Comparison of ENCODE assay signal across 8 cellular contexts in the genomic region with DNA sequence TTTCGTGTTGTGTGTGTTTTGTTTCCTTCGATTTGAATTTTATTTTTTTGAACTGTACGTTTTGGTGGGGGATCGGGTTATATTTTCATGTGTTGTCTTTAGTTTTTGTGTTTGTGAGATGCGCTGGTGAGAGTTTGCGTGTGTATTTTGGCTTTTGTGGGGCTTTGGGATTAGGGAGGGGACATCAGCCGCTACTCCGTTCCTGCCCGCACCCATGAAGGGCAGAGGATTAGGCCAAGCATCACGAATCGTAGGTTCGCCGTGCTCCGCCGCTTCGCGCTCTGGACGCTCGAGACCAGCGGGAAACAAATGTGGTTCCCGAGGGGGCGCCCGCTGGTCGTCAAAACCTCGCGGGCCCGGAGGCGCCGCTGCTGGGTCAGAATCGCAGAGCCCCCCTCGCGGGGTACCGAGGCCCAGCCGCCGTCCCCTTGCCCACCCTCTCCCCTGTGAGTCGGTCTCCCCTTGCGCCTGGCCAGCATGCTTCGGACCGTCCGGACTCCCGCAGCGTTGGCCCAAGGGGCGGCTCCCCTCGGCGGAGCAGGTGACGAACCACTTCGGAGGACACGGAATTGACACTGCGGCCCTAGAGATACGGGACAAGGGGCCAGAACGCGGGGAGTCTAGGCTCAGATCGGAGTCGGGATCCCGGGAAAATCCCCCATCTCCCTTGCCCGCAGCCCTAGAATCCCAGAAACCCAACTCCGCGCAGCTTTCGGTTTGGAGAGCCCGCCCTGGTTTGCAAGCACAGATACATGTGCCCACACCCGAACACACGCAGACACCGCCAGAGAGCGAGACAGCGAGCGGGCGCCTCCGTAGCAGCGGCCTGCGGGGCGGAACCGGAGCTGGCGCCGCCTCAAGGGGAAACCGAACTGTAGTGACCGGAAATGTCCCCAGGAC. TPM values are rescaled to one million over a fixed set of nuclear protein-coding genes. Genes with fewer than 3 reads are reported as not detected.
A peak's percentile ranks its signal among the peaks of the same experiment; 100 is the strongest.
DNase-seq lines count a peak whose midpoint lies in the region; ATAC-seq and TF ChIP-seq lines count a peak whose summit lies in the region.

No MANE protein-coding gene starts in this region.

- peaks cover 48% of the 10 kb centered on the region for H3K36me3 Mint-ChIP-seq in activated B cell treated with CpG ODN at 0.5 μM for 24 hours (ENCODE audit: low read depth)
- peaks cover 2 to 18% (median 5%) of the 10 kb centered on the region in 3 donors for H3K36me3 Mint-ChIP-seq in naive thymus-derived CD8-positive, alpha-beta T cell

- POLR2A ChIA-PET in activated B cell treated with CpG ODN at 0.5 μM for 24 hours (lab: Charles Lee): interaction anchor here (0.6 to 6.6 kb wide), 49 partner anchors 9 to 429 kb away, joined by 3 to 175 read pairs (median 6); a partner anchor contains a TSS
- POLR2A ChIA-PET in naive thymus-derived CD8-positive, alpha-beta T cell (lab: Charles Lee): interaction anchor here (0.9 to 2.5 kb wide), 4 partner anchors 8 to 163 kb away, joined by 3 to 6 read pairs (median 4); a partner anchor contains a TSS

- CTCF ChIA-PET in activated B cell treated with CpG ODN at 0.5 μM for 24 hours (lab: Charles Lee): interaction anchor here (0.9 to 5.4 kb wide), 6 partner anchors 40 to 337 kb away, joined by 3 to 25 read pairs (median 8); no protein-coding TSS in a partner anchor

- intact Hi-C loops in activated B cell treated with CpG ODN at 0.5 μM for 24 hours (cut with micrococcal nuclease): loop anchor here (1.0 to 2.0 kb wide), 5 partner anchors 9 to 288 kb away; no protein-coding TSS in a partner anchor

- ATAC-seq in activated CD4-positive, CD25-positive, alpha-beta regulatory T cell treated with anti-CD3 and anti-CD28 coated beads, Interleukin-2, amount 50 U/mL, for 24 hours: peak; percentile 59 to 64
- peak; percentile 31 for ATAC-seq in activated B cell treated with CpG ODN at 0.5 μM for 24 hours (ENCODE audit: low read depth)
- ATAC-seq in naive thymus-derived CD8-positive, alpha-beta T cell: peak; percentile 67 to 70

- TF ChIP-seq POLR2A in erythroblast (IDR thresholded peaks at IDR 0.05; ENCODE audit: low read length): no peak

- peaks cover 69% of the 10 kb centered on the region for H3K4me1 Mint-ChIP-seq in activated B cell treated with CpG ODN at 0.5 μM for 24 hours
- H3K4me1 Mint-ChIP-seq in naive thymus-derived CD8-positive, alpha-beta T cell: peaks cover 18 to 63% (median 43%) of the 10 kb centered on the region in 4 donors

- no peak for DNase-seq in activated CD4-positive, CD25-positive, alpha-beta regulatory T cell (lab: John Stamatoyannopoulos, UW)
- DNase-seq in Kasumi-1 (lab: John Stamatoyannopoulos, UW) (peak; percentile 53 to 62), activated B cell treated with CpG ODN at 0.5 μM for 24 hours (peak; percentile 65), erythroblast (lab: John Stamatoyannopoulos, UW) (peak; percentile 64 to 69), amniotic stem cell (lab: John Stamatoyannopoulos, UW) (no peak), NCI-H2171 (lab: John Stamatoyannopoulos, UW) (no peak)
- DNase-seq in naive thymus-derived CD8-positive, alpha-beta T cell: peak in 6 of 10 donors; percentile 22 to 67 (median 44)

- no peaks in the 10 kb centered on the region for H3K9me3 Mint-ChIP-seq in activated B cell treated with CpG ODN at 0.5 μM for 24 hours
- peaks cover 0 to 11% (median 0%) of the 10 kb centered on the region in 9 donors for H3K9me3 Mint-ChIP-seq in naive thymus-derived CD8-positive, alpha-beta T cell

- peak overlapping the region; percentile 90 for H3K4me3 Mint-ChIP-seq in activated B cell treated with CpG ODN at 0.5 μM for 24 hours
- peak overlapping the region; percentile 77 to 97 (median 87) for H3K4me3 Mint-ChIP-seq in naive thymus-derived CD8-positive, alpha-beta T cell

- no peaks in the 10 kb centered on the region for H3K27me3 Mint-ChIP-seq in activated B cell treated with CpG ODN at 0.5 μM for 24 hours
- H3K27me3 Mint-ChIP-seq in naive thymus-derived CD8-positive, alpha-beta T cell: peaks cover 40 to 96% (median 68%) of the 10 kb centered on the region in 5 donors

- no peak for TF ChIP-seq CTCF in activated B cell treated with CpG ODN at 0.5 μM for 24 hours (IDR thresholded peaks at IDR 0.05)

- peak overlapping the region; percentile 96 for H3K27ac Mint-ChIP-seq in activated B cell treated with CpG ODN at 0.5 μM for 24 hours
- H3K27ac Mint-ChIP-seq in naive thymus-derived CD8-positive, alpha-beta T cell: peak overlapping the region in 5 of 10 donors; percentile 9 to 91 (median 66)

RNA-seq across cellular contexts. Expression of a gene that starts 2.4 kb away (rescaled TPM):
- total RNA-seq in activated B cell treated with CpG ODN at 0.5 μM for 24 hours: 580 and 619 TPM in 2 replicates
- 1 to 10 TPM; 8.5 to 8.7 TPM for total RNA-seq in naive thymus-derived CD8-positive, alpha-beta T cell
- polyA plus RNA-seq in naive thymus-derived CD8-positive, alpha-beta T cell: under 1 TPM in 1 of 3 donors, not detected in 2; 0.12 TPM

Comparison
In these comparisons a context has a peak if more than half of its experiments do, and no peak if none do; other contexts are left out.
1. DNase-seq: peak in Kasumi-1 (2 of 2), activated B cell treated with CpG ODN at 0.5 μM for 24 hours (single experiment), erythroblast (2 of 2) and naive thymus-derived CD8-positive, alpha-beta T cell (6 of 10); none in activated CD4-positive, CD25-positive, alpha-beta regulatory T cell (0 of 4), amniotic stem cell (single experiment) and NCI-H2171 (single experiment).
2. RNA of a gene that starts 2.4 kb away (total RNA-seq): 580 to 619 TPM in activated B cell treated with CpG ODN at 0.5 μM for 24 hours; 8.5 to 8.7 TPM in naive thymus-derived CD8-positive, alpha-beta T cell; every median in the first group is over 10 times any median in the second.
3. Peak in every context shown above with its lines, with median percentiles within 50 percentile points of each other: ATAC-seq.